Comparison of ENCODE assay signal across 9 cellular contexts in genomic region chr2:203706403-203706802, GRCh38. TPM values are rescaled to one million over a fixed set of nuclear protein-coding genes. Genes with fewer than 3 reads are reported as not detected.
DNase-seq lines count a peak whose midpoint lies in the region; ATAC-seq and TF ChIP-seq lines count a peak whose summit lies in the region.
"Had no signal": no experiment of that assay in that cellular context is flagged by ENCODE, and none has a peak within 500 bp of the region (broad histone marks: within the 10 kb centered on the region; RNA-seq: fewer than 3 reads in every experiment).

CD28 (plus strand) TSS chr2:203706639; CDS start chr2:203706697, 58 bp downstream.

- peak; percentile 79 for DNase-seq in T-helper 9 cell
- peak; percentile 59 for DNase-seq in colonic mucosa
- DNase-seq in stimulated activated CD8-positive, alpha-beta memory T cell treated with anti-CD3 and anti-CD28 coated beads, Interleukin-15, amount 100 ng/mL, for 1 hour (ENCODE audit: low read depth): peak; percentile 64
- no peak for DNase-seq in kidney tubule cell (ENCODE audit: low spot score)
- DNase-seq in COLO829 (ENCODE audit: low spot score): no peak
- DNase-seq in Karpas-422: no peak

- H3K79me2 ChIP-seq in Karpas-422 (ENCODE audit: low read length): no peaks in the 10 kb centered on the region

- H3K9me3 ChIP-seq in colonic mucosa: no peaks in the 10 kb centered on the region
- H3K9me3 ChIP-seq in Karpas-422 (ENCODE audit: low read length): no peaks in the 10 kb centered on the region

- H2AFZ ChIP-seq in Karpas-422 (ENCODE audit: low read length): no peak within 1 kb of the TSS

- no peaks in the 10 kb centered on the region for H3K27me3 ChIP-seq in colonic mucosa
- H3K27me3 ChIP-seq in Karpas-422 (ENCODE audit: low read length): peaks cover 3% of the 10 kb centered on the region; the same call in 1 of the 2 replicates

- H3K9me2 ChIP-seq in Karpas-422 (replicated peaks; ENCODE audit: insufficient read depth, low read length): no peaks in the 10 kb centered on the region

- no peak within 1 kb of the TSS for H3K4me2 ChIP-seq in Karpas-422 (ENCODE audit: low read depth, low read length, poor library complexity, severe bottlenecking)

- H3K36me3 ChIP-seq in colonic mucosa (no peaks in the 10 kb centered on the region), Karpas-422 (ENCODE audit: insufficient read depth, low read length) (no peaks in the 10 kb centered on the region)

- H3K27ac ChIP-seq in colonic mucosa (no peak within 1 kb of the TSS), Karpas-422 (ENCODE audit: low read length) (no peak within 1 kb of the TSS)

- intact Hi-C loops in colonic mucosa (cut with DNase I): no loop called here

- H4K20me1 ChIP-seq in Karpas-422 (ENCODE audit: insufficient read depth, low read depth, low read length): no peaks in the 10 kb centered on the region

- H3K4me1 ChIP-seq in colonic mucosa (no peaks in the 10 kb centered on the region), Karpas-422 (ENCODE audit: low read length) (no peaks in the 10 kb centered on the region)

- H3K4me3 ChIP-seq in colonic mucosa (no peak within 1 kb of the TSS), Karpas-422 (ENCODE audit: low read length) (no peak within 1 kb of the TSS)

- H3K9ac ChIP-seq in colonic mucosa (ENCODE audit: low read depth in 2 of 2, low read length in 2 of 2) (no peak within 1 kb of the TSS), Karpas-422 (ENCODE audit: low read length) (no peak within 1 kb of the TSS)

- no peak for TF ChIP-seq CTCF in colonic mucosa (IDR thresholded peaks at IDR 0.05)

- peak; percentile 99 for ATAC-seq in GM18511 (IDR thresholded peaks at IDR 0.05; ENCODE audit: unreplicated experiment)
- peak; percentile 99 for ATAC-seq in HG02943 (IDR thresholded peaks at IDR 0.05; ENCODE audit: low read depth, unreplicated experiment)

RNA-seq across cellular contexts. Expression of gene CD28, which starts in this region (rescaled TPM):
- 1 to 10 TPM; 1.5 to 1.9 TPM for total RNA-seq in colonic mucosa
- total RNA-seq in Karpas-422 (2014; rRNA removed; shearing (Covaris generic); ENCODE audit: low replicate concordance): not detected in 2 replicates
- total RNA-seq: fibroblast of lung had no signal

Comparison
In these comparisons a context has a peak if more than half of its experiments do, and no peak if none do; other contexts are left out.
1. DNase-seq: peak in T-helper 9 cell (single experiment), colonic mucosa (single experiment) and stimulated activated CD8-positive, alpha-beta memory T cell treated with anti-CD3 and anti-CD28 coated beads, Interleukin-15, amount 100 ng/mL, for 1 hour (single experiment); none in kidney tubule cell (single experiment), COLO829 (single experiment) and Karpas-422 (single experiment).